Comparison of ENCODE assay signal across 8 cellular contexts in the genomic region with DNA sequence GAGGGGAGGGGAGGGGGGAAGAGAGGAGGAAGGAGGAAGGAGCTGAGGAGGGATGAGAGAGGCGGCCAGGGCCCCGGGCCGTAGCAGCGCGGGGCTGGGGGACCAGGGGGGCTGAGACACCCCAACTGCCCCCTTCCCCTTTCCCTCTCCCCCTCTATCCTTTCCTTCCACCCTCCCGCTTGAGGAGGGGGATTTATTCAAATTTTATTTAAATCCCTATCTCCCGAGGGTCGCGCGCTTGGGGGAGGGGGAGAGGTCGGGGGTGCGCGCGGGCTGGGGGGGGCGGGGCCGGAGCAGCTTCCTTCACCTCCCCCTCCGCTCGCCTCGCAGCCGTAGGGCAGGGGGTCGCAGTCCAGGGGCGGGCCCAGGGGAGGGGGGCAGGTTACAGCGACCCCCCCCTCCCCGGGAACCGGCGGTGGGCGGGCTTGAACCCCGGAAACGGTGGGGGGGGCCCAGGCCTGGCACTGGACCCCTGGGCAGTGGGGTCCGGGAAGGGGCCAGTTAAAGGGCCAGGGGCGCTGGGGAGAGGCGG. TPM values are rescaled to one million over a fixed set of nuclear protein-coding genes. Genes with fewer than 3 reads are reported as not detected.
DNase-seq lines count a peak whose midpoint lies in the region; ATAC-seq and TF ChIP-seq lines count a peak whose summit lies in the region.

A gene with protein sequence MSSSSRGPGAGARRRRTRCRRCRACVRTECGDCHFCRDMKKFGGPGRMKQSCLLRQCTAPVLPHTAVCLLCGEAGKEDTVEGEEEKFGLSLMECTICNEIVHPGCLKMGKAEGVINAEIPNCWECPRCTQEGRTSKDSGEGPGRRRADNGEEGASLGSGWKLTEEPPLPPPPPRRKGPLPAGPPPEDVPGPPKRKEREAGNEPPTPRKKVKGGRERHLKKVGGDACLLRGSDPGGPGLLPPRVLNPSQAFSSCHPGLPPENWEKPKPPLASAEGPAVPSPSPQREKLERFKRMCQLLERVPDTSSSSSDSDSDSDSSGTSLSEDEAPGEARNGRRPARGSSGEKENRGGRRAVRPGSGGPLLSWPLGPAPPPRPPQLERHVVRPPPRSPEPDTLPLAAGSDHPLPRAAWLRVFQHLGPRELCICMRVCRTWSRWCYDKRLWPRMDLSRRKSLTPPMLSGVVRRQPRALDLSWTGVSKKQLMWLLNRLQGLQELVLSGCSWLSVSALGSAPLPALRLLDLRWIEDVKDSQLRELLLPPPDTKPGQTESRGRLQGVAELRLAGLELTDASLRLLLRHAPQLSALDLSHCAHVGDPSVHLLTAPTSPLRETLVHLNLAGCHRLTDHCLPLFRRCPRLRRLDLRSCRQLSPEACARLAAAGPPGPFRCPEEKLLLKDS (plus strand): TSS at position 19 of the 532 bp plus-strand sequence. CDS start 2,183 bp downstream, outside the sequence.

- peak within 1 kb of the TSS; percentile 5 to 92 (median 85) for H3K9ac ChIP-seq in subcutaneous abdominal adipose tissue (ENCODE audit: low read length in 5 of 5)

- DNase-seq in AG10803 (ENCODE audit: low read depth), result no peak
- no peak for DNase-seq in HT-29 (ENCODE audit: low spot score)
- DNase-seq in astrocyte of the hippocampus (ENCODE audit: low read depth, low spot score), result peak; percentile 31
- no peak for DNase-seq in kidney epithelial cell (ENCODE audit: low read depth)
- no peak for DNase-seq in T1000 (lab: John Stamatoyannopoulos, UW)
- no peak for DNase-seq in SHP77 treated with DMSO at 0.1 percent for 48 hours (lab: John Stamatoyannopoulos, UW)

- peaks cover 4 to 27% (median 19%) of the 10 kb centered on the region in 5 donors for H3K4me1 ChIP-seq in subcutaneous abdominal adipose tissue (ENCODE audit: control insufficient read depth in 5 of 5, insufficient read depth in 5 of 5, low read length in 5 of 5)

- peak within 1 kb of the TSS; percentile 77 for H3K27ac ChIP-seq in subcutaneous abdominal adipose tissue (ENCODE audit: low read depth, low read length)

- H3K27me3 ChIP-seq in kidney epithelial cell (ENCODE audit: control insufficient read depth, insufficient read depth, low read length) (no peaks in the 10 kb centered on the region), subcutaneous abdominal adipose tissue (ENCODE audit: control insufficient read depth in 5 of 5, insufficient read depth in 4 of 5, low read length in 5 of 5) (no peaks in the 10 kb centered on the region)

- H3K9me3 ChIP-seq in subcutaneous abdominal adipose tissue (ENCODE audit: control insufficient read depth in 5 of 5, low read length in 5 of 5), result no peaks in the 10 kb centered on the region

- ATAC-seq in HG03460 (IDR thresholded peaks at IDR 0.05; ENCODE audit: unreplicated experiment), result no peak

- TF ChIP-seq CTCF in AG10803 (conservative IDR thresholded peaks at IDR 0.05; ENCODE audit: low read length) (no peak), kidney epithelial cell (IDR thresholded peaks at IDR 0.05; ENCODE audit: insufficient read depth, low read length, poor library complexity, severe bottlenecking) (no peak)

- H3K36me3 ChIP-seq in kidney epithelial cell (ENCODE audit: control insufficient read depth, insufficient read depth, low read length) (no peaks in the 10 kb centered on the region), subcutaneous abdominal adipose tissue (ENCODE audit: control insufficient read depth in 5 of 5, insufficient read depth in 5 of 5, low read length in 5 of 5) (peaks cover 0 to 22% (median 7%) of the 10 kb centered on the region in 5 donors)

- peak within 1 kb of the TSS; percentile 98 for H3K4me3 ChIP-seq in AG10803 (ENCODE audit: low read length)
- peak within 1 kb of the TSS; percentile 58 for H3K4me3 ChIP-seq in kidney epithelial cell (ENCODE audit: low read depth, low read length)
- H3K4me3 ChIP-seq in subcutaneous abdominal adipose tissue (ENCODE audit: low read depth in 1 of 5, low read length in 5 of 5), result peak within 1 kb of the TSS; percentile 78 to 98 (median 94)

RNA-seq across cellular contexts. Expression of the gene that starts here (rescaled TPM):
- total RNA-seq in HT-29 (2014; rRNA removed; shearing (Covaris generic)), result 42.6 and 43.3 TPM in 2 replicates
- total RNA-seq in kidney epithelial cell, result 36.4 and 37.9 TPM in 2 replicates
